In genomic region chr3:49719214-49719884, GRCh38 we compare ENCODE assay signal across 8 cellular contexts. TPM values are rescaled to one million over a fixed set of nuclear protein-coding genes. Genes with fewer than 3 reads are reported as not detected.
A peak's percentile ranks its signal among the peaks of the same experiment; 100 is the strongest.
DNase-seq lines count a peak whose midpoint lies in the region; ATAC-seq, FAIRE-seq and TF ChIP-seq lines count a peak whose summit lies in the region.

Gene AMIGO3, minus strand, starts transcription at chr3:49719684. Its CDS starts 219 bp downstream, at chr3:49719465.

- peak; percentile 85 to 90 for ATAC-seq in upper lobe of left lung (ENCODE audit: low FRiP score in 2 of 2)

- intact Hi-C loops in left ventricle myocardium inferior (cut with micrococcal nuclease) (no loop called here), posterior vena cava (cut with DNase I) (no loop called here)

- H3K27me3 ChIP-seq in left ventricle myocardium inferior (ENCODE audit: low read depth) (no peaks in the 10 kb centered on the region), upper lobe of left lung (no peaks in the 10 kb centered on the region)

- no peak for TF ChIP-seq CTCF in NB4 (IDR thresholded peaks at IDR 0.05; ENCODE audit: low read depth, low read length)
- TF ChIP-seq CTCF in left ventricle myocardium inferior (IDR thresholded peaks at IDR 0.05; ENCODE audit: borderline replicate concordance), result peak; percentile 70
- peak; percentile 62 to 96 (median 79) for TF ChIP-seq CTCF in upper lobe of left lung (IDR thresholded peaks at IDR 0.05)

- TF ChIP-seq EP300 in upper lobe of left lung (IDR thresholded peaks at IDR 0.05), result no peak

- H3K4me3 ChIP-seq in NB4 (ENCODE audit: low read depth, low read length) (no peak within 1 kb of the TSS), left ventricle myocardium inferior (peak within 1 kb of the TSS; percentile 78), upper lobe of left lung (peak within 1 kb of the TSS; percentile 56 to 64 (median 60))

- TF ChIP-seq POLR2A in H54 (IDR thresholded peaks at IDR 0.05; ENCODE audit: low read depth, low read length) (peak; percentile 12; the same call in 1 of the 2 replicates), NB4 (IDR thresholded peaks at IDR 0.05; ENCODE audit: extremely low read depth, insufficient read length) (no peak), upper lobe of left lung (IDR thresholded peaks at IDR 0.05) (peak in 2 of 4 donors; percentile 80 to 88)

- 0 to 1% methylated on average over 1 to 47 of the region's 50 CpGs for WGBS in upper lobe of left lung, 2 donors

- H3K9me3 ChIP-seq in ES-I3 (ENCODE audit: control insufficient read depth, insufficient read depth, low read length) (no peaks in the 10 kb centered on the region), left ventricle myocardium inferior (replicated peaks) (no peaks in the 10 kb centered on the region), upper lobe of left lung (no peaks in the 10 kb centered on the region)

- peak within 1 kb of the TSS; percentile 60 for H3K9ac ChIP-seq in ES-I3 (ENCODE audit: low read depth, low read length)

- H3K4me1 ChIP-seq in ES-I3 (ENCODE audit: insufficient read depth, low read length) (no peaks in the 10 kb centered on the region; the same call in 1 of the 2 replicates), left ventricle myocardium inferior (peaks cover 52% of the 10 kb centered on the region), upper lobe of left lung (peaks cover 22 to 48% (median 27%) of the 10 kb centered on the region in 4 donors)

- H3K27ac ChIP-seq in left ventricle myocardium inferior (replicated peaks) (peak within 1 kb of the TSS; percentile 82), upper lobe of left lung (peak within 1 kb of the TSS in 3 of 4 donors; percentile 42 to 74 (median 69))

- no peaks in the 10 kb centered on the region for H3K36me3 ChIP-seq in ES-I3 (ENCODE audit: insufficient read depth, low read length)
- H3K36me3 ChIP-seq in left ventricle myocardium inferior, result peaks cover 40% of the 10 kb centered on the region
- peaks cover 4 to 39% (median 19%) of the 10 kb centered on the region in 4 donors for H3K36me3 ChIP-seq in upper lobe of left lung

- FAIRE-seq in H54 (lab: Jason Lieb, UNC), result no peak

- DNase-seq in H54 (ENCODE audit: insufficient read length, low spot score) (peak; percentile 55), NB4 (ENCODE audit: low read depth) (peak; percentile 70), T-helper 1 cell (peak; percentile 84 to 91 (median 86)), amniotic stem cell (lab: John Stamatoyannopoulos, UW) (peak; percentile 93), left ventricle myocardium inferior (peak; percentile 97), posterior vena cava (ENCODE audit: low spot score) (peak; percentile 99), upper lobe of left lung (peak; percentile 96 to 98)

RNA-seq across cellular contexts. Expression of gene AMIGO3, which starts in this region (rescaled TPM):
- total RNA-seq in left ventricle myocardium inferior, result not detected
- total RNA-seq in posterior vena cava, result not detected
- total RNA-seq in upper lobe of left lung, result 1 to 10 TPM in 4 of 6 donors, under 1 TPM in 2; 0.13 to 3.2 (median 1.9) TPM

Comparison
In these comparisons a context has a peak if more than half of its experiments do, and no peak if none do; other contexts are left out.
1. Peak in DNase-seq, H3K4me3 ChIP-seq and H3K27ac ChIP-seq in left ventricle myocardium inferior; RNA of the gene not detected or under 1 TPM.
2. Peak in DNase-seq in posterior vena cava; RNA of the gene not detected or under 1 TPM.